ENCODE assay signal across 9 cellular contexts in the genomic region with DNA sequence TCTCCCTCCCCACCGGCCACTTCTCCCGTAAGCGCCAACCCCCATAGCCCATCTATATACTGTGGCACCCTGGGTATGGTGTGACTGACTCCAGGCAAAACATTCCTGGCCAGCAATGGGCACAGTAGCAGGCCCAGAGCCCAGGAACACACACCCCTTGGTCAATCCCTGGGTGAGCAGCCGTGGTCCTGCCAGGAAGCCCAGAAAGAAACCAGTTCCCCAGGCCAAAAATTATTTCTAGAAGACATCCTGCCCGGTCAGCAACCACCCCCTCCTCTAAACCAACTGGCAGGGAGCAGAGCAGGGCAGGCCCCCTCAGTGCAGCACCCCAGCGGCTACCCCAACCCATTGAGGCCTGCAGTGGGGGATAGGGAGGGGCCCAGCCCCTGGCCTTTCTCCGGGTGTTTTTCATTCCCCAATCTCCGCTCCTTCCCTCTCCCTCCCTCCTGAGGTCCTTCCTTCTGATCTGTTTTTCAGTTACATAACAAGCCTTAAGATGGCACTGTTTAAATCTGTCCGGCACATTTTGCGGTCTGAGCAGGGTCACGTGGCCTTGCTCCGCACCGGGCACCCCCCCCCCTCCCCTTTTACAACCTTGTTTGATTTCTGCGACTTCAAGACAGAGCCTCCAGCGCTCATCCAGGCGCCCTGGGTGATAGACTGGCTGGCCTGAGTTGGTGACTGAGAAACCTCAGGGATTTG. TPM values are rescaled to one million over a fixed set of nuclear protein-coding genes. Genes with fewer than 3 reads are reported as not detected.
DNase-seq lines count a peak whose midpoint lies in the region; ATAC-seq and TF ChIP-seq lines count a peak whose summit lies in the region.
"Had no signal": no experiment of that assay in that cellular context is flagged by ENCODE, and none has a peak within 500 bp of the region (broad histone marks: within the 10 kb centered on the region; RNA-seq: fewer than 3 reads in every experiment).

No MANE protein-coding gene starts in this region.

- H3K27me3 Mint-ChIP-seq in chondrocyte (ENCODE audit: low read depth): peaks cover 29% of the 10 kb centered on the region
- peaks cover 34% of the 10 kb centered on the region for H3K27me3 Mint-ChIP-seq in neural progenitor cell (ENCODE audit: insufficient read depth, low read depth)

- peak; percentile 60 for ATAC-seq in PC-3
- no peak for ATAC-seq in HG02571 (IDR thresholded peaks at IDR 0.05; ENCODE audit: unreplicated experiment)
- no peak for ATAC-seq in GM18868 (IDR thresholded peaks at IDR 0.05; ENCODE audit: unreplicated experiment)

- in situ Hi-C loops in GM13977 (cut with MboI; ENCODE audit: low pct_unique_long_range_greater_than_20kb, low sequenced_read_pairs, unreplicated experiment): no loop called here

- H3K9me2 ChIP-seq in PC-3 (replicated peaks; ENCODE audit: low read length): no peaks in the 10 kb centered on the region

- H3F3A ChIP-seq in PC-3 (ENCODE audit: low read length, unreplicated experiment): no peaks in the 10 kb centered on the region
- H3F3A ChIP-seq in neural progenitor cell (ENCODE audit: low read depth): peaks cover 13% of the 10 kb centered on the region

- H3K27me3 ChIP-seq in PC-3 (ENCODE audit: low read length): peaks cover 44% of the 10 kb centered on the region
- H3K27me3 ChIP-seq in neural progenitor cell: peaks cover 100% of the 10 kb centered on the region

- peak overlapping the region; percentile 53 for H3K27ac Mint-ChIP-seq in chondrocyte (ENCODE audit: unreplicated experiment)
- H3K27ac Mint-ChIP-seq in neural progenitor cell: no peak overlapping the region

- TF ChIP-seq CTCF in AG10803 (conservative IDR thresholded peaks at IDR 0.05; ENCODE audit: low read length) (peak; percentile 32), GM13977 (IDR thresholded peaks at IDR 0.05; ENCODE audit: extremely low read depth, insufficient read depth, missing control alignments) (no peak), PC-3 (conservative IDR thresholded peaks at IDR 0.05; ENCODE audit: low read depth, low read length) (peak; percentile 68), chondrocyte (IDR thresholded peaks at IDR 0.05) (peak; percentile 76), neural progenitor cell (IDR thresholded peaks at IDR 0.05) (peak; percentile 35)

- no peaks in the 10 kb centered on the region for H3K79me2 ChIP-seq in PC-3 (ENCODE audit: low read length)
- H3K79me2 ChIP-seq in neural progenitor cell (ENCODE audit: low read depth): no peaks in the 10 kb centered on the region

- H4K20me1 ChIP-seq in PC-3 (ENCODE audit: low read length) (no peaks in the 10 kb centered on the region), neural progenitor cell (ENCODE audit: low read depth) (peaks cover 45% of the 10 kb centered on the region)

- H3K4me1 ChIP-seq in PC-3 (ENCODE audit: insufficient read depth, low read length): peaks cover 19% of the 10 kb centered on the region
- peaks cover 30% of the 10 kb centered on the region for H3K4me1 ChIP-seq in neural progenitor cell

- H3K4me1 Mint-ChIP-seq in chondrocyte (ENCODE audit: low read depth): peaks cover 14% of the 10 kb centered on the region
- peaks cover 18% of the 10 kb centered on the region for H3K4me1 Mint-ChIP-seq in neural progenitor cell

- H3K4me2 ChIP-seq in PC-3 (ENCODE audit: low read length): peak overlapping the region; percentile 84
- H3K4me2 ChIP-seq in neural progenitor cell: peak overlapping the region; percentile 93

- CTCF ChIA-PET in PC-3 (lab: Charles Lee): interaction anchor here (0.6 kb wide), 1 partner anchor 47 kb away, joined by 3 read pairs; no protein-coding TSS in a partner anchor

- H3K4me3 ChIP-seq in AG10803 (ENCODE audit: low read length) (no peak overlapping the region), PC-3 (ENCODE audit: low read length) (peak overlapping the region; percentile 56), neural progenitor cell (peak overlapping the region; percentile 54)
- H3K4me3 ChIP-seq: lung had no signal

- no peak overlapping the region for H3K9ac ChIP-seq in PC-3 (ENCODE audit: low read length)
- no peak overlapping the region for H3K9ac ChIP-seq in neural progenitor cell

- H3K9me3 ChIP-seq in PC-3 (ENCODE audit: low read length): no peaks in the 10 kb centered on the region
- no peaks in the 10 kb centered on the region for H3K9me3 ChIP-seq in neural progenitor cell (ENCODE audit: low read depth)

- H3K9me3 Mint-ChIP-seq in chondrocyte (ENCODE audit: low read depth) (no peaks in the 10 kb centered on the region), neural progenitor cell (no peaks in the 10 kb centered on the region)

- H3K27ac ChIP-seq in PC-3 (ENCODE audit: low read length) (no peak overlapping the region), neural progenitor cell (no peak overlapping the region)

- POLR2A ChIA-PET in PC-3 (lab: Charles Lee; ENCODE audit: unreplicated experiment): interaction anchor here (0.6 kb wide), 1 partner anchor 10 kb away, joined by 4 read pairs; no protein-coding TSS in a partner anchor

- DNase-seq in AG10803 (ENCODE audit: low read depth) (peak; percentile 30), GM13977 (ENCODE audit: low spot score) (peak; percentile 54), PC-3 (peak; percentile 83), chondrocyte (ENCODE audit: low spot score) (no peak), neural progenitor cell (ENCODE audit: low spot score) (peak; percentile 67), pons (ENCODE audit: low spot score) (no peak)

- BruUV-seq in PC-3 (replicated peaks; lab: Mats Ljungman, UMichigan): no TSS peak

- no peaks in the 10 kb centered on the region for H3K36me3 ChIP-seq in PC-3 (ENCODE audit: low read depth, low read length)
- H3K36me3 ChIP-seq in neural progenitor cell: no peaks in the 10 kb centered on the region

- H3K36me3 Mint-ChIP-seq in chondrocyte (ENCODE audit: low read depth) (peaks cover 3% of the 10 kb centered on the region), neural progenitor cell (peaks cover 4% of the 10 kb centered on the region)

- intact Hi-C loops in PC-3 (cut with micrococcal nuclease): loop anchor here (2.0 kb wide), 1 partner anchor 100 kb away; no protein-coding TSS in a partner anchor

- H3K4me3 Mint-ChIP-seq in chondrocyte (ENCODE audit: unreplicated experiment): peak overlapping the region; percentile 49
- peak overlapping the region; percentile 87 for H3K4me3 Mint-ChIP-seq in neural progenitor cell

- H2AFZ ChIP-seq in PC-3 (ENCODE audit: low read length) (peak overlapping the region; percentile 81), neural progenitor cell (replicated peaks) (no peak overlapping the region)

RNA-seq across cellular contexts. Expression of a gene that starts 2.0 kb away (rescaled TPM):
- total RNA-seq in PC-3 (2014; rRNA removed) (0.55 and 4.3 TPM in 2 replicates), chondrocyte (16.1 to 20.3 TPM (median 16.5 TPM) in 3 replicates), neural progenitor cell (ENCODE audit: low replicate concordance) (2.6 and 3.8 TPM in 2 replicates)

RNA-seq across cellular contexts. Expression of a gene that starts 59.4 kb away (rescaled TPM):
- total RNA-seq in PC-3 (2014; rRNA removed): 57.9 and 59.3 TPM in 2 replicates
- 22.8 to 32.5 TPM (median 27.0 TPM) in 3 replicates for total RNA-seq in chondrocyte
- 9.7 and 13.8 TPM in 2 replicates for total RNA-seq in neural progenitor cell (ENCODE audit: low replicate concordance)

Comparison
In these comparisons a context has a peak if more than half of its experiments do, and no peak if none do; other contexts are left out.
1. DNase-seq: peak in AG10803 (single experiment), GM13977 (single experiment), PC-3 (single experiment) and neural progenitor cell (single experiment); none in chondrocyte (single experiment) and pons (single experiment).